ENCODE assay signal across 1 cellular context in genomic region chr19:11293468-11294389, GRCh38.
TF ChIP-seq lines count a peak whose summit lies in the region.

No MANE protein-coding gene starts in this region.

TF ChIP-seq in K562, 482 proteins besides CTCF, POLR2A, EP300 and RAD21 (continues in another document):
- TF ChIP-seq ZBED1 (IDR thresholded peaks at IDR 0.05) (no peak), CREM (IDR thresholded peaks at IDR 0.05; ENCODE audit: low read depth) (peak; percentile 56), TFAM (CRISPR knock-in tag; conservative IDR thresholded peaks at IDR 0.05) (no peak), ZFX (CRISPR knock-in tag; IDR thresholded peaks at IDR 0.05) (no peak), NUFIP1 (IDR thresholded peaks at IDR 0.05; ENCODE audit: partially characterized antibody) (no peak), PREB (CRISPR knock-in tag; IDR thresholded peaks at IDR 0.05) (no peak), NFRKB (IDR thresholded peaks at IDR 0.05; ENCODE audit: low read depth) (no peak), ETV1 (tag; conservative IDR thresholded peaks at IDR 0.05; ENCODE audit: low read depth) (peak; percentile 51), NFE2L1 (tag; IDR thresholded peaks at IDR 0.05; ENCODE audit: borderline replicate concordance, low read depth) (no peak), LCOR (CRISPR knock-in tag; IDR thresholded peaks at IDR 0.05) (no peak), ZNF586 (CRISPR knock-in tag; conservative IDR thresholded peaks at IDR 0.05) (no peak), CHD7 (IDR thresholded peaks at IDR 0.05; ENCODE audit: low read depth, low read length) (no peak), HMGN3 (IDR thresholded peaks at IDR 0.05; ENCODE audit: borderline replicate concordance, extremely low read depth, insufficient read length, low read depth, low read length) (peak; percentile 38), SMAD1 (IDR thresholded peaks at IDR 0.05; ENCODE audit: low read depth, low read length, partially characterized antibody) (no peak), BDP1 (IDR thresholded peaks at IDR 0.05; ENCODE audit: insufficient read depth, insufficient read length) (no peak), SMAD2 (IDR thresholded peaks at IDR 0.05; ENCODE audit: low read depth, low read length) (no peak), ZNF12 (CRISPR knock-in tag; IDR thresholded peaks at IDR 0.05) (no peak), KLF16 (IDR thresholded peaks at IDR 0.05) (0 out of 2 replicates have a peak, but pooled peaks have one; percentile 52), TAL1 (IDR thresholded peaks at IDR 0.05) (no peak), YY1 (IDR thresholded peaks at IDR 0.05; ENCODE audit: borderline replicate concordance in 1 of 3, control insufficient read depth in 1 of 3, extremely low read depth in 1 of 3, insufficient read depth in 3 of 3, insufficient read length in 1 of 3, insufficient replicate concordance in 2 of 3, low read depth in 1 of 3, low read length in 2 of 3) (peak in 2 of 3 experiments; percentile 24 to 56), MYC (IDR thresholded peaks at IDR 0.05; ENCODE audit: low read depth, low read length) (no peak; the same call in 1 of the 2 replicates), MYC (CRISPR knock-in tag; IDR thresholded peaks at IDR 0.05; ENCODE audit: borderline replicate concordance, low read depth) (no peak), HDAC3 (IDR thresholded peaks at IDR 0.05; ENCODE audit: borderline replicate concordance, partially characterized antibody) (no peak), STAG1 (CRISPR knock-in tag; IDR thresholded peaks at IDR 0.05; ENCODE audit: borderline replicate concordance) (peak; percentile 95; the same call in 1 of the 2 replicates), RBM22 (IDR thresholded peaks at IDR 0.05; ENCODE audit: low read depth, low read length, poor library complexity, severe bottlenecking) (no peak), ZNF584 (CRISPR knock-in tag; IDR thresholded peaks at IDR 0.05; ENCODE audit: low read depth) (no peak), TARDBP (IDR thresholded peaks at IDR 0.05) (no peak), SMAD4 (CRISPR knock-in tag; conservative IDR thresholded peaks at IDR 0.05) (no peak; the same call in 1 of the 2 replicates), SRSF7 (optimal IDR thresholded peaks at IDR 0.05; ENCODE audit: low read depth, low read length) (no peak), ZFP30 (CRISPR knock-in tag; IDR thresholded peaks at IDR 0.05; ENCODE audit: borderline replicate concordance) (no peak), DNMT1 (IDR thresholded peaks at IDR 0.05) (no peak; the same call in 1 of the 2 replicates), JUNB (CRISPR knock-in tag; conservative IDR thresholded peaks at IDR 0.05) (no peak), NCOR1 (IDR thresholded peaks at IDR 0.05) (no peak), RBM15 (IDR thresholded peaks at IDR 0.05; ENCODE audit: insufficient read depth, low read length) (no peak), POLR2H (tag; IDR thresholded peaks at IDR 0.05; ENCODE audit: low read depth) (no peak), SMARCA4 (IDR thresholded peaks at IDR 0.05) (no peak), TEAD4 (IDR thresholded peaks at IDR 0.05; ENCODE audit: low read length) (peak; percentile 28; the same call in 1 of the 2 replicates), TEAD4 (CRISPR knock-in tag; IDR thresholded peaks at IDR 0.05; ENCODE audit: borderline replicate concordance) (no peak), SREBF2 (CRISPR knock-in tag; IDR thresholded peaks at IDR 0.05) (no peak), ZNF75A (CRISPR knock-in tag; IDR thresholded peaks at IDR 0.05) (peak; percentile 91), CBFA2T3 (IDR thresholded peaks at IDR 0.05) (no peak), PPARD (CRISPR knock-in tag; IDR thresholded peaks at IDR 0.05) (no peak), ILF3 (IDR thresholded peaks at IDR 0.05; ENCODE audit: borderline replicate concordance) (no peak), ZNF324 (CRISPR knock-in tag; IDR thresholded peaks at IDR 0.05) (no peak), GTF2A2 (tag; IDR thresholded peaks at IDR 0.05) (no peak), ZNF695 (CRISPR knock-in tag; IDR thresholded peaks at IDR 0.05) (no peak), CREB5 (CRISPR knock-in tag; IDR thresholded peaks at IDR 0.05) (no peak)
- TF ChIP-seq, protein P1, sequence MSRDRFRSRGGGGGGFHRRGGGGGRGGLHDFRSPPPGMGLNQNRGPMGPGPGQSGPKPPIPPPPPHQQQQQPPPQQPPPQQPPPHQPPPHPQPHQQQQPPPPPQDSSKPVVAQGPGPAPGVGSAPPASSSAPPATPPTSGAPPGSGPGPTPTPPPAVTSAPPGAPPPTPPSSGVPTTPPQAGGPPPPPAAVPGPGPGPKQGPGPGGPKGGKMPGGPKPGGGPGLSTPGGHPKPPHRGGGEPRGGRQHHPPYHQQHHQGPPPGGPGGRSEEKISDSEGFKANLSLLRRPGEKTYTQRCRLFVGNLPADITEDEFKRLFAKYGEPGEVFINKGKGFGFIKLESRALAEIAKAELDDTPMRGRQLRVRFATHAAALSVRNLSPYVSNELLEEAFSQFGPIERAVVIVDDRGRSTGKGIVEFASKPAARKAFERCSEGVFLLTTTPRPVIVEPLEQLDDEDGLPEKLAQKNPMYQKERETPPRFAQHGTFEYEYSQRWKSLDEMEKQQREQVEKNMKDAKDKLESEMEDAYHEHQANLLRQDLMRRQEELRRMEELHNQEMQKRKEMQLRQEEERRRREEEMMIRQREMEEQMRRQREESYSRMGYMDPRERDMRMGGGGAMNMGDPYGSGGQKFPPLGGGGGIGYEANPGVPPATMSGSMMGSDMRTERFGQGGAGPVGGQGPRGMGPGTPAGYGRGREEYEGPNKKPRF (IDR thresholded peaks at IDR 0.05; ENCODE audit: low read depth, low read length) = no peak
- TF ChIP-seq, protein P2, sequence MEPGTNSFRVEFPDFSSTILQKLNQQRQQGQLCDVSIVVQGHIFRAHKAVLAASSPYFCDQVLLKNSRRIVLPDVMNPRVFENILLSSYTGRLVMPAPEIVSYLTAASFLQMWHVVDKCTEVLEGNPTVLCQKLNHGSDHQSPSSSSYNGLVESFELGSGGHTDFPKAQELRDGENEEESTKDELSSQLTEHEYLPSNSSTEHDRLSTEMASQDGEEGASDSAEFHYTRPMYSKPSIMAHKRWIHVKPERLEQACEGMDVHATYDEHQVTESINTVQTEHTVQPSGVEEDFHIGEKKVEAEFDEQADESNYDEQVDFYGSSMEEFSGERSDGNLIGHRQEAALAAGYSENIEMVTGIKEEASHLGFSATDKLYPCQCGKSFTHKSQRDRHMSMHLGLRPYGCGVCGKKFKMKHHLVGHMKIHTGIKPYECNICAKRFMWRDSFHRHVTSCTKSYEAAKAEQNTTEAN (CRISPR knock-in tag; IDR thresholded peaks at IDR 0.05) = no peak
- TF ChIP-seq, protein P3, sequence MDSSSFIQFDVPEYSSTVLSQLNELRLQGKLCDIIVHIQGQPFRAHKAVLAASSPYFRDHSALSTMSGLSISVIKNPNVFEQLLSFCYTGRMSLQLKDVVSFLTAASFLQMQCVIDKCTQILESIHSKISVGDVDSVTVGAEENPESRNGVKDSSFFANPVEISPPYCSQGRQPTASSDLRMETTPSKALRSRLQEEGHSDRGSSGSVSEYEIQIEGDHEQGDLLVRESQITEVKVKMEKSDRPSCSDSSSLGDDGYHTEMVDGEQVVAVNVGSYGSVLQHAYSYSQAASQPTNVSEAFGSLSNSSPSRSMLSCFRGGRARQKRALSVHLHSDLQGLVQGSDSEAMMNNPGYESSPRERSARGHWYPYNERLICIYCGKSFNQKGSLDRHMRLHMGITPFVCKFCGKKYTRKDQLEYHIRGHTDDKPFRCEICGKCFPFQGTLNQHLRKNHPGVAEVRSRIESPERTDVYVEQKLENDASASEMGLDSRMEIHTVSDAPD (CRISPR knock-in tag; IDR thresholded peaks at IDR 0.05) = no peak
- TF ChIP-seq, protein P4, sequence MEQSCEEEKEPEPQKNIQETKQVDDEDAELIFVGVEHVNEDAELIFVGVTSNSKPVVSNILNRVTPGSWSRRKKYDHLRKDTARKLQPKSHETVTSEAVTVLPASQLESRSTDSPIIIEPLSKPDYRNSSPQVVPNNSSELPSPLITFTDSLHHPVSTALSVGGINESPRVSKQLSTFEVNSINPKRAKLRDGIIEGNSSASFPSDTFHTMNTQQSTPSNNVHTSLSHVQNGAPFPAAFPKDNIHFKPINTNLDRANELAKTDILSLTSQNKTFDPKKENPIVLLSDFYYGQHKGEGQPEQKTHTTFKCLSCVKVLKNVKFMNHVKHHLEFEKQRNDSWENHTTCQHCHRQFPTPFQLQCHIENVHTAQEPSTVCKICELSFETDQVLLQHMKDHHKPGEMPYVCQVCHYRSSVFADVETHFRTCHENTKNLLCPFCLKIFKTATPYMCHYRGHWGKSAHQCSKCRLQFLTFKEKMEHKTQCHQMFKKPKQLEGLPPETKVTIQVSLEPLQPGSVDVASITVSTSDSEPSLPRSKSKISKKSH (CRISPR knock-in tag; IDR thresholded peaks at IDR 0.05) = no peak
